Comparison of ENCODE assay signal across 4 cellular contexts in the genomic region with DNA sequence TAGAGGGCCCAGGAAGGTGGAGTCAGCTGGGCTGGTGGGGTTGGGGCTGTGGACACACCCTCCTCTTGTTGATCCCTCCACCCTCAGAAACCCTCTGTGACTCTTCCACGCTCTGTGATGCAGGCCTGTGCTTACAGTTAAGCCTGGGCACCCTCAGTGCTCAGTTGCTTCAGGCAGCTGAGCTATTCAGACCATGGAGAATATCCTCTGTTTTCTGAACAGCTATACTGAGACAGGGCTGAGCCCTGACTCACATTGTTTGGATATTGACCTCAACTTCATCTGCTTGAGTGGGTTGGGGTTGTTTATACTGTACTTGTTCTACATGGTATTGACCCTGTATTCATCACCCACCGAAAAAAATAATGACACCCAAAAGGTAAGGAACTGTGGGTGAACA. TPM values are rescaled to one million over a fixed set of nuclear protein-coding genes. Genes with fewer than 3 reads are reported as not detected.
"Had no signal": no experiment of that assay in that cellular context is flagged by ENCODE, and none has a peak within 500 bp of the region (broad histone marks: within the 10 kb centered on the region; RNA-seq: fewer than 3 reads in every experiment).

A gene (plus strand): TSS at position 108 of the 400 bp plus-strand sequence. CDS start 86 bp downstream, at position 194.

RNA-seq across cellular contexts. Expression of the gene that starts here (rescaled TPM):
- total RNA-seq: LHCN-M2, M059J, MCF 10A, NCI-H460 had no signal
